In genomic region chr10:74988055-74988773, GRCh38 we compare ENCODE assay signal across 2 cellular contexts.
TF ChIP-seq lines count a peak whose summit lies in the region.

No MANE protein-coding gene starts in this region.

TF ChIP-seq in GM12878, 131 proteins besides CTCF, POLR2A, EP300 and RAD21 (continued from another document):
- no peak for TF ChIP-seq BCLAF1 (IDR thresholded peaks at IDR 0.05)

TF ChIP-seq in HEK293T, 16 proteins besides CTCF, POLR2A, EP300 and RAD21 (continued from another document):
- no peak for TF ChIP-seq ARNT (IDR thresholded peaks at IDR 0.05)
